ENCODE assay signal across 20 cellular contexts in genomic region chr2:132837764-132838163, GRCh38.
DNase-seq lines count a peak whose midpoint lies in the region; ATAC-seq, FAIRE-seq and TF ChIP-seq lines count a peak whose summit lies in the region.
"Had no signal": no experiment of that assay in that cellular context is flagged by ENCODE, and none has a peak within 500 bp of the region (broad histone marks: within the 10 kb centered on the region; RNA-seq: fewer than 3 reads in every experiment).

No MANE protein-coding gene starts in this region.

- H3K18ac ChIP-seq in neuronal stem cell (ENCODE audit: low read length) = peak overlapping the region; percentile 15

- TF ChIP-seq EP300 in K562 (IDR thresholded peaks at IDR 0.05; ENCODE audit: low read length) = no peak

- H3K9ac ChIP-seq in K562 (ENCODE audit: insufficient read depth in 1 of 2, low read depth in 2 of 2, low read length in 2 of 2) (no peak overlapping the region), neuronal stem cell (ENCODE audit: low read depth, low read length, poor library complexity) (no peak overlapping the region)

- no peak overlapping the region for H3K23ac ChIP-seq in neuronal stem cell (ENCODE audit: low read depth, low read length, poor library complexity)

- H3K27ac ChIP-seq in K562 (ENCODE audit: extremely low read depth, low read depth, low read length) (no peak overlapping the region), neuronal stem cell (replicated peaks; ENCODE audit: low read length) (no peak overlapping the region)
- H3K27ac ChIP-seq: HL-60, SK-N-MC had no signal

- H2AFZ ChIP-seq in K562 (ENCODE audit: low read depth, low read length) (no peak overlapping the region), neuronal stem cell (ENCODE audit: low read length) (no peak overlapping the region)

- H3K9me3 ChIP-seq in K562 (replicated peaks; ENCODE audit: control insufficient read depth, insufficient read depth, low read depth, low read length) (no peaks in the 10 kb centered on the region), neuronal stem cell (replicated peaks in 1 of 2; ENCODE audit: control insufficient read depth in 2 of 2, insufficient read depth in 1 of 2, low read depth in 1 of 2, low read length in 2 of 2) (peaks cover 0 to 47% of the 10 kb centered on the region in 2 donors)
- H3K9me3 ChIP-seq: HAP-1 had no signal

- in situ Hi-C loops in K562 (cut with MboI) = no loop called here

- H3K79me1 ChIP-seq in neuronal stem cell (ENCODE audit: low read depth, low read length) = no peaks in the 10 kb centered on the region

- no peak overlapping the region for H3K4ac ChIP-seq in neuronal stem cell (ENCODE audit: low read length)

- H3K36me3 ChIP-seq in K562 (ENCODE audit: control insufficient read depth, insufficient read depth, low read length) (no peaks in the 10 kb centered on the region), neuronal stem cell (replicated peaks in 1 of 2; ENCODE audit: control insufficient read depth in 2 of 2, insufficient read depth in 2 of 2, low read length in 2 of 2) (peaks cover 0 to 40% of the 10 kb centered on the region in 2 donors)
- H3K36me3 ChIP-seq: HAP-1 had no signal

- 0% methylated on average over 1 of the region's 1 CpG for WGBS in K562 (ENCODE audit: insufficient coverage, low coverage, missing lambda C conversion rate)
- WGBS in neuronal stem cell (ENCODE audit: extremely low coverage in 2 of 2, insufficient read length in 2 of 2, insufficient replicate concordance in 1 of 2), 2 donors = no CpG with 5 or more reads among the region's 1 CpG

- no peak for TF ChIP-seq POLR2A in K562 (conservative IDR thresholded peaks at IDR 0.05)

- no peak overlapping the region for H3K4me3 ChIP-seq in K562
- no peak overlapping the region for H3K4me3 ChIP-seq in neuronal stem cell (ENCODE audit: low read length in 2 of 2)
- H3K4me3 ChIP-seq: HAP-1, SK-N-MC had no signal

- H2AK5ac ChIP-seq in neuronal stem cell (ENCODE audit: low read depth, low read length) = no peak overlapping the region

- H3K4me2 ChIP-seq in K562 (ENCODE audit: insufficient read depth, low read length) (no peak overlapping the region), neuronal stem cell (ENCODE audit: insufficient read depth, low read length, poor library complexity, severe bottlenecking) (no peak overlapping the region)

- no peak overlapping the region for H4K8ac ChIP-seq in neuronal stem cell (ENCODE audit: low read depth, low read length)

- CTCF ChIA-PET in K562 (lab: Yijun Ruan, JAX; ENCODE audit: low intra/inter-chr PET ratio) = no interaction called here

- intact Hi-C loops in K562 (cut with micrococcal nuclease) = no loop called here

- no peaks in the 10 kb centered on the region for H3K79me2 ChIP-seq in K562 (ENCODE audit: control insufficient read depth, insufficient read depth, low read length)

- FAIRE-seq in K562 (lab: Jason Lieb, UNC) = no peak
- FAIRE-seq: HTR-8/SVneo had no signal

- ATAC-seq in K562 = 0 out of 3 replicates have a peak, but pooled peaks have one; percentile 41
- no peak for ATAC-seq in GM19467 (IDR thresholded peaks at IDR 0.05; ENCODE audit: unreplicated experiment)

- no peak overlapping the region for H3K14ac ChIP-seq in neuronal stem cell (ENCODE audit: low read length)

- no peaks in the 10 kb centered on the region for H4K20me1 ChIP-seq in K562 (replicated peaks; ENCODE audit: control insufficient read depth, insufficient read depth, low read length)

- BruUV-seq in K562 (replicated peaks; lab: Mats Ljungman, UMichigan) = no TSS peak

- H3K27me3 ChIP-seq in K562 (ENCODE audit: control insufficient read depth in 2 of 2, insufficient read depth in 2 of 2, low read length in 2 of 2) (no peaks in the 10 kb centered on the region), neuronal stem cell (ENCODE audit: control insufficient read depth in 3 of 3, insufficient read depth in 3 of 3, low read depth in 1 of 3, low read length in 3 of 3) (no peaks in the 10 kb centered on the region)

- H3K4me1 ChIP-seq in K562 (replicated peaks in 1 of 2; ENCODE audit: control insufficient read depth in 2 of 2, insufficient read depth in 2 of 2, low read length in 2 of 2) = no peaks in the 10 kb centered on the region
- H3K4me1 ChIP-seq in neuronal stem cell (ENCODE audit: control insufficient read depth in 2 of 2, insufficient read depth in 1 of 2, low read depth in 1 of 2, low read length in 2 of 2) = peaks cover 0 to 3% of the 10 kb centered on the region in 2 donors
- H3K4me1 ChIP-seq: HAP-1 had no signal

- no peak overlapping the region for H4K91ac ChIP-seq in neuronal stem cell (ENCODE audit: low read depth, low read length, poor library complexity)

- no peak overlapping the region for H2BK5ac ChIP-seq in neuronal stem cell (ENCODE audit: low read length)

- no peak overlapping the region for H2BK12ac ChIP-seq in neuronal stem cell (ENCODE audit: low read length)

- peak; percentile 20 for DNase-seq in ELR (ENCODE audit: low read depth)
- peak; percentile 15 for DNase-seq in HT1080 (ENCODE audit: low read depth)
- no peak for DNase-seq in K562 (ENCODE audit: extremely low read depth in 1 of 4, low spot score in 3 of 4)
- DNase-seq in neuronal stem cell (ENCODE audit: low spot score) = no peak
- no peak for DNase-seq in D341Med (ENCODE audit: low spot score)
- no peak for DNase-seq in NCI-H446 (lab: John Stamatoyannopoulos, UW)
- DNase-seq: C1 segment of cervical spinal cord; CD8-positive, alpha-beta memory T cell; MM.1S; NCI-H1092; NCI-H146; NCI-H2029 treated with DMSO at 0.1 percent for 48 hours; NCI-H2171; NCI-H526 treated with DMSO at 0.1 percent for 48 hours; SHP77 had no signal

- no peak overlapping the region for H2BK15ac ChIP-seq in neuronal stem cell (ENCODE audit: low read length)

- POLR2A ChIA-PET in K562 (lab: Yijun Ruan, JAX) = no interaction called here

- no peak for TF ChIP-seq CTCF in K562 (IDR thresholded peaks at IDR 0.05 in 2 of 3, conservative IDR thresholded peaks at IDR 0.05 in 1 of 3; ENCODE audit: insufficient read depth in 2 of 3, low read depth in 1 of 3, low read length in 3 of 3)

- no peaks in the 10 kb centered on the region for H3K9me1 ChIP-seq in K562 (ENCODE audit: control insufficient read depth, insufficient read depth, low read length)

- no peak overlapping the region for H2BK120ac ChIP-seq in neuronal stem cell (ENCODE audit: low read depth, low read length)

- TF ChIP-seq RAD21 in K562 (CRISPR knock-in tag; conservative IDR thresholded peaks at IDR 0.05 in 1 of 2, IDR thresholded peaks at IDR 0.05 in 1 of 2) = no peak

TF ChIP-seq in K562, 482 proteins besides CTCF, POLR2A, EP300 and RAD21:
- TF ChIP-seq STAT6 (CRISPR knock-in tag; IDR thresholded peaks at IDR 0.05) (no peak), ZNF324 (CRISPR knock-in tag; IDR thresholded peaks at IDR 0.05) (no peak), TEAD1 (CRISPR knock-in tag; IDR thresholded peaks at IDR 0.05) (no peak), POLR2AphosphoS2 (IDR thresholded peaks at IDR 0.05; ENCODE audit: low read length) (no peak), THAP7 (CRISPR knock-in tag; IDR thresholded peaks at IDR 0.05) (no peak), ZBTB34 (CRISPR knock-in tag; IDR thresholded peaks at IDR 0.05) (no peak), PRMT5 (CRISPR knock-in tag; IDR thresholded peaks at IDR 0.05) (no peak), HCFC1 (IDR thresholded peaks at IDR 0.05; ENCODE audit: low read depth, low read length) (no peak)

Comparison
In these comparisons a context has a peak if more than half of its experiments do, and no peak if none do; other contexts are left out.
1. DNase-seq: peak in ELR (single experiment) and HT1080 (single experiment); none in K562 (0 of 4), neuronal stem cell (single experiment), D341Med (single experiment) and NCI-H446 (0 of 2).